10 cellular contexts compared by ENCODE assay signal in genomic region chr17:36934144-36934758, GRCh38. TPM values are rescaled to one million over a fixed set of nuclear protein-coding genes. Genes with fewer than 3 reads are reported as not detected.
DNase-seq lines count a peak whose midpoint lies in the region; ATAC-seq and TF ChIP-seq lines count a peak whose summit lies in the region.
"Had no signal": no experiment of that assay in that cellular context is flagged by ENCODE, and none has a peak within 500 bp of the region (broad histone marks: within the 10 kb centered on the region; RNA-seq: fewer than 3 reads in every experiment).

No MANE protein-coding gene starts in this region.

- no peaks in the 10 kb centered on the region for H3K9me3 ChIP-seq in CD4-positive, alpha-beta memory T cell (ENCODE audit: control insufficient read depth in 1 of 2, low read length in 2 of 2)
- no peaks in the 10 kb centered on the region for H3K9me3 ChIP-seq in HUES6 (ENCODE audit: control insufficient read depth, insufficient read depth, low read depth, low read length)
- H3K9me3 ChIP-seq in breast epithelium: no peaks in the 10 kb centered on the region
- H3K9me3 ChIP-seq: pancreas had no signal

- H3K36me3 ChIP-seq in CD4-positive, alpha-beta memory T cell (ENCODE audit: insufficient read depth, low read length): no peaks in the 10 kb centered on the region
- H3K36me3 ChIP-seq in HUES6 (ENCODE audit: control insufficient read depth, insufficient read depth, low read length) (no peaks in the 10 kb centered on the region), breast epithelium (no peaks in the 10 kb centered on the region)
- H3K36me3 ChIP-seq: pancreas had no signal

- peaks cover 74% of the 10 kb centered on the region for H3K4me1 ChIP-seq in CD4-positive, alpha-beta memory T cell (ENCODE audit: insufficient read depth, low read length)
- H3K4me1 ChIP-seq in HUES6 (ENCODE audit: control insufficient read depth, insufficient read depth, low read length) (peaks cover 71% of the 10 kb centered on the region), breast epithelium (peaks cover 21 to 32% of the 10 kb centered on the region in 2 donors)

- H3K9me3 Mint-ChIP-seq in CD4-positive, alpha-beta memory T cell: peaks cover 0 to 18% (median 0%) of the 10 kb centered on the region in 8 donors
- peaks cover 3% of the 10 kb centered on the region for H3K9me3 Mint-ChIP-seq in nephron

- TF ChIP-seq CTCF in coronary artery (IDR thresholded peaks at IDR 0.05): no peak
- no peak for TF ChIP-seq CTCF in nephron (IDR thresholded peaks at IDR 0.05; ENCODE audit: unreplicated experiment in 3 of 3)
- no peak for TF ChIP-seq CTCF in breast epithelium (IDR thresholded peaks at IDR 0.05)
- no peak for TF ChIP-seq CTCF in GM13976 (IDR thresholded peaks at IDR 0.05; ENCODE audit: borderline replicate concordance, control extremely low read depth, extremely low read depth, insufficient read depth, missing control alignments)

- no peak for ATAC-seq in GM21737 (IDR thresholded peaks at IDR 0.05; ENCODE audit: unreplicated experiment)

- intact Hi-C loops in CD4-positive, alpha-beta memory T cell (cut with micrococcal nuclease): no loop called here
- intact Hi-C loops in breast epithelium (cut with DNase I; ENCODE audit: low total_unique reads): no loop called here

- CTCF ChIA-PET in CD4-positive, alpha-beta memory T cell (lab: Charles Lee; ENCODE audit: partially characterized antibody): interaction anchor here (1.0 kb wide), 1 partner anchor 331 kb away, joined by 3 read pairs; no protein-coding TSS in a partner anchor

- no peak overlapping the region for H3K27ac ChIP-seq in CD4-positive, alpha-beta memory T cell (ENCODE audit: low read depth, low read length)
- H3K27ac ChIP-seq in HUES6 (ENCODE audit: low read depth, low read length) (no peak overlapping the region), coronary artery (no peak overlapping the region), breast epithelium (no peak overlapping the region)
- H3K27ac ChIP-seq: pancreas had no signal

- peaks cover 93% of the 10 kb centered on the region for H3K27me3 ChIP-seq in CD4-positive, alpha-beta memory T cell (ENCODE audit: insufficient read depth, low read length)
- H3K27me3 ChIP-seq in HUES6 (ENCODE audit: control insufficient read depth, insufficient read depth, low read length) (peaks cover 100% of the 10 kb centered on the region), breast epithelium (peaks cover 53 to 100% of the 10 kb centered on the region in 2 donors)

- in situ Hi-C loops in GM13976 (cut with MboI; ENCODE audit: low sequenced_read_pairs, unreplicated experiment): no loop called here

- peaks cover 0 to 2% of the 10 kb centered on the region in 2 donors for H3K36me3 Mint-ChIP-seq in CD4-positive, alpha-beta memory T cell
- no peaks in the 10 kb centered on the region for H3K36me3 Mint-ChIP-seq in nephron (ENCODE audit: low read depth)

- TF ChIP-seq POLR2A in breast epithelium (IDR thresholded peaks at IDR 0.05): no peak

- peaks cover 81 to 82% of the 10 kb centered on the region in 2 donors for H3K27me3 Mint-ChIP-seq in CD4-positive, alpha-beta memory T cell
- peaks cover 100% of the 10 kb centered on the region for H3K27me3 Mint-ChIP-seq in nephron (ENCODE audit: low read depth)

- H3K27ac Mint-ChIP-seq in CD4-positive, alpha-beta memory T cell: peak overlapping the region in 3 of 7 donors; percentile 75 to 85 (median 79)
- peak overlapping the region; percentile 81 to 92 (median 82) for H3K27ac Mint-ChIP-seq in nephron

- peak in 1 of 5 donors; percentile 10 for DNase-seq in CD4-positive, alpha-beta memory T cell
- DNase-seq in coronary artery (ENCODE audit: low spot score): peak; percentile 62
- no peak for DNase-seq in stimulated activated CD4-positive, alpha-beta T cell treated with anti-CD3 and anti-CD28 coated beads, Interleukin-4, amount 100 ng/mL, for 1 hour
- DNase-seq in breast epithelium (ENCODE audit: low spot score in 2 of 2): no peak
- DNase-seq in GM13976 (ENCODE audit: low spot score): no peak

- peak overlapping the region; percentile 52 to 81 (median 74) for H3K4me3 Mint-ChIP-seq in CD4-positive, alpha-beta memory T cell
- peak overlapping the region; percentile 79 to 92 (median 85) for H3K4me3 Mint-ChIP-seq in nephron

- H3K4me3 ChIP-seq in CD4-positive, alpha-beta memory T cell (ENCODE audit: low read length in 2 of 2): no peak overlapping the region
- H3K4me3 ChIP-seq in HUES6 (ENCODE audit: low read depth, low read length) (peak overlapping the region; percentile 67), coronary artery (peak overlapping the region; percentile 59), breast epithelium (peak overlapping the region in 1 of 3 donors; percentile 54)

- POLR2A ChIA-PET in CD4-positive, alpha-beta memory T cell (lab: Charles Lee; ENCODE audit: partially characterized antibody): interaction anchor here (0.7 to 2.7 kb wide), 3 partner anchors 10 to 15 kb away, joined by 4 to 11 read pairs (median 8); partner anchors contain the start of gene AATF

- peaks cover 40 to 76% (median 59%) of the 10 kb centered on the region in 4 donors for H3K4me1 Mint-ChIP-seq in CD4-positive, alpha-beta memory T cell
- peaks cover 67% of the 10 kb centered on the region for H3K4me1 Mint-ChIP-seq in nephron

- H3K9ac ChIP-seq in HUES6 (ENCODE audit: low read length): peak overlapping the region; percentile 18

RNA-seq across cellular contexts. Expression of gene LHX1, which starts 3.0 kb away (rescaled TPM):
- not detected for total RNA-seq in CD4-positive, alpha-beta memory T cell
- not detected for polyA plus RNA-seq in CD4-positive, alpha-beta memory T cell
- total RNA-seq in breast epithelium: not detected
- total RNA-seq: pancreas had no signal
- polyA plus RNA-seq: esophagus had no signal

RNA-seq across cellular contexts. Expression of gene AATF, which starts 14.5 kb away (rescaled TPM):
- total RNA-seq in CD4-positive, alpha-beta memory T cell: 10 to 100 TPM; 60.5 to 61.2 TPM
- polyA plus RNA-seq in CD4-positive, alpha-beta memory T cell: 10 to 100 TPM; 52.0 to 89.4 TPM
- total RNA-seq in breast epithelium: 10 to 100 TPM; 34.4 to 47.2 (median 40.0) TPM

Comparison
In these comparisons a context has a peak if more than half of its experiments do, and no peak if none do; other contexts are left out.
1. H3K4me3 ChIP-seq: peak in HUES6 (single experiment) and coronary artery (single experiment); none in CD4-positive, alpha-beta memory T cell (0 of 2).